8 cellular contexts compared by ENCODE assay signal in genomic region chr3:133479895-133480669, GRCh38.
DNase-seq lines count a peak whose midpoint lies in the region; ATAC-seq and TF ChIP-seq lines count a peak whose summit lies in the region.

No MANE protein-coding gene starts in this region.

- no peaks in the 10 kb centered on the region for H3K27me3 Mint-ChIP-seq in activated naive CD4-positive, alpha-beta T cell treated with anti-CD3 and anti-CD28 coated beads for 36 hours (ENCODE audit: low read depth)
- H3K27me3 Mint-ChIP-seq in activated CD4-positive, alpha-beta T cell treated with anti-CD3 and anti-CD28 coated beads, Interleukin-2, amount 10 ng/mL, durations not matched to agents 24 days and 14 days, result no peaks in the 10 kb centered on the region

- H3K9ac ChIP-seq in Karpas-422 (ENCODE audit: low read length) (peak overlapping the region; percentile 78), mesendoderm (ENCODE audit: low read length) (no peak overlapping the region)

- H2BK15ac ChIP-seq in mesendoderm (replicated peaks; ENCODE audit: low read depth), result no peak overlapping the region

- no peaks in the 10 kb centered on the region for H3K79me1 ChIP-seq in mesendoderm (ENCODE audit: low read length)

- H3K4me1 ChIP-seq in Karpas-422 (ENCODE audit: low read length), result peaks cover 76% of the 10 kb centered on the region
- no peaks in the 10 kb centered on the region for H3K4me1 ChIP-seq in mesendoderm (ENCODE audit: control insufficient read depth, low read depth, low read length)

- no peak overlapping the region for H3K18ac ChIP-seq in mesendoderm (ENCODE audit: low read length)

- intact Hi-C loops in activated naive CD4-positive, alpha-beta T cell treated with anti-CD3 and anti-CD28 coated beads for 36 hours (cut with micrococcal nuclease), result no loop called here
- intact Hi-C loops in activated CD4-positive, alpha-beta T cell treated with anti-CD3 and anti-CD28 coated beads, Interleukin-2, amount 10 ng/mL, durations not matched to agents 24 days and 14 days (cut with micrococcal nuclease), result loop anchor here (10.0 kb wide), 1 partner anchor 325 kb away; the partner anchor contains the start of gene SRPRB

- TF ChIP-seq POLR2A in GM18505 (IDR thresholded peaks at IDR 0.05; ENCODE audit: borderline replicate concordance, extremely low read depth, insufficient read depth, insufficient read length), result peak; percentile 81

- CTCF ChIA-PET in activated naive CD4-positive, alpha-beta T cell treated with anti-CD3 and anti-CD28 coated beads for 36 hours (lab: Charles Lee), result interaction anchor here (0.6 to 2.7 kb wide), 6 partner anchors 8 to 921 kb away, joined by 3 to 18 read pairs (median 4); no protein-coding TSS in a partner anchor

- H3K23ac ChIP-seq in mesendoderm (ENCODE audit: low read length), result no peak overlapping the region

- H3K4me3 ChIP-seq in H7 (ENCODE audit: insufficient read depth, low read depth, low read length), result no peak overlapping the region
- H3K4me3 ChIP-seq in Karpas-422 (ENCODE audit: low read length), result peak overlapping the region; percentile 33
- no peak overlapping the region for H3K4me3 ChIP-seq in mesendoderm (ENCODE audit: low read length)

- H3K9me2 ChIP-seq in Karpas-422 (replicated peaks; ENCODE audit: insufficient read depth, low read length), result no peaks in the 10 kb centered on the region

- no peaks in the 10 kb centered on the region for H4K20me1 ChIP-seq in Karpas-422 (ENCODE audit: insufficient read depth, low read depth, low read length)

- H3K36me3 ChIP-seq in H7 (replicated peaks; ENCODE audit: control insufficient read depth, insufficient read depth, low read length) (no peaks in the 10 kb centered on the region), Karpas-422 (ENCODE audit: insufficient read depth, low read length) (no peaks in the 10 kb centered on the region), mesendoderm (ENCODE audit: control insufficient read depth, insufficient read depth, low read length) (no peaks in the 10 kb centered on the region)

- H2BK120ac ChIP-seq in mesendoderm (ENCODE audit: low read depth, low read length), result no peak overlapping the region

- H4K5ac ChIP-seq in mesendoderm (ENCODE audit: low read length), result no peak overlapping the region

- H3K4me1 Mint-ChIP-seq in activated naive CD4-positive, alpha-beta T cell treated with anti-CD3 and anti-CD28 coated beads for 36 hours (ENCODE audit: low read depth), result peaks cover 41% of the 10 kb centered on the region
- H3K4me1 Mint-ChIP-seq in activated CD4-positive, alpha-beta T cell treated with anti-CD3 and anti-CD28 coated beads, Interleukin-2, amount 10 ng/mL, durations not matched to agents 24 days and 14 days, result peaks cover 32% of the 10 kb centered on the region

- DNase-seq in H7 (peak; percentile 54), Karpas-422 (peak; percentile 97), mesendoderm (peak; percentile 57), NCI-H2171 treated with DMSO at 0.1 percent for 48 hours (lab: John Stamatoyannopoulos, UW) (no peak), SK-N-DZ (ENCODE audit: low spot score) (no peak)
- DNase-seq in activated naive CD4-positive, alpha-beta T cell treated with anti-CD3 and anti-CD28 coated beads for 36 hours, result no peak
- DNase-seq in activated CD4-positive, alpha-beta T cell treated with anti-CD3 and anti-CD28 coated beads, Interleukin-2, amount 10 ng/mL, durations not matched to agents 24 days and 14 days, result no peak

- H3K4ac ChIP-seq in mesendoderm (ENCODE audit: low read depth, low read length), result no peak overlapping the region

- ATAC-seq in GM18505 (IDR thresholded peaks at IDR 0.05; ENCODE audit: unreplicated experiment), result peak; percentile 46

- H3K27ac ChIP-seq in Karpas-422 (ENCODE audit: low read length), result peak overlapping the region; percentile 98
- no peak overlapping the region for H3K27ac ChIP-seq in mesendoderm (ENCODE audit: low read depth, low read length)

- no peak overlapping the region for H3K27ac Mint-ChIP-seq in activated naive CD4-positive, alpha-beta T cell treated with anti-CD3 and anti-CD28 coated beads for 36 hours
- no peak overlapping the region for H3K27ac Mint-ChIP-seq in activated CD4-positive, alpha-beta T cell treated with anti-CD3 and anti-CD28 coated beads, Interleukin-2, amount 10 ng/mL, durations not matched to agents 24 days and 14 days

- no peaks in the 10 kb centered on the region for H3K9me3 Mint-ChIP-seq in activated naive CD4-positive, alpha-beta T cell treated with anti-CD3 and anti-CD28 coated beads for 36 hours
- H3K9me3 Mint-ChIP-seq in activated CD4-positive, alpha-beta T cell treated with anti-CD3 and anti-CD28 coated beads, Interleukin-2, amount 10 ng/mL, durations not matched to agents 24 days and 14 days, result peaks cover 5% of the 10 kb centered on the region

- no peaks in the 10 kb centered on the region for H3K36me3 Mint-ChIP-seq in activated naive CD4-positive, alpha-beta T cell treated with anti-CD3 and anti-CD28 coated beads for 36 hours (ENCODE audit: low read depth)
- H3K36me3 Mint-ChIP-seq in activated CD4-positive, alpha-beta T cell treated with anti-CD3 and anti-CD28 coated beads, Interleukin-2, amount 10 ng/mL, durations not matched to agents 24 days and 14 days (ENCODE audit: low read depth), result no peaks in the 10 kb centered on the region

- H3K4me2 ChIP-seq in Karpas-422 (ENCODE audit: low read depth, low read length, poor library complexity, severe bottlenecking), result peak overlapping the region; percentile 74
- H3K4me2 ChIP-seq in mesendoderm (ENCODE audit: low read length), result no peak overlapping the region

- no peak overlapping the region for H3K56ac ChIP-seq in mesendoderm (ENCODE audit: low read length)

- peaks cover 4% of the 10 kb centered on the region; the same call in 1 of the 2 replicates for H3K9me3 ChIP-seq in Karpas-422 (ENCODE audit: low read length)

- H2BK5ac ChIP-seq in mesendoderm (ENCODE audit: low read length), result no peak overlapping the region

- H2AK5ac ChIP-seq in mesendoderm (ENCODE audit: low read length), result no peak overlapping the region

- H3K4me3 Mint-ChIP-seq in activated naive CD4-positive, alpha-beta T cell treated with anti-CD3 and anti-CD28 coated beads for 36 hours, result no peak overlapping the region
- no peak overlapping the region for H3K4me3 Mint-ChIP-seq in activated CD4-positive, alpha-beta T cell treated with anti-CD3 and anti-CD28 coated beads, Interleukin-2, amount 10 ng/mL, durations not matched to agents 24 days and 14 days

- H3K27me3 ChIP-seq in H7 (ENCODE audit: control insufficient read depth, insufficient read depth, low read length) (no peaks in the 10 kb centered on the region; the same call in 1 of the 2 replicates), Karpas-422 (ENCODE audit: low read length) (no peaks in the 10 kb centered on the region), mesendoderm (ENCODE audit: insufficient read depth, low read length, poor library complexity) (no peaks in the 10 kb centered on the region)

- H4K8ac ChIP-seq in mesendoderm (ENCODE audit: low read depth, low read length), result no peak overlapping the region

- no CpG with 5 or more reads among the region's 7 CpGs for WGBS in mesendoderm (ENCODE audit: extremely low coverage, insufficient coverage, low lambda C conversion rate)

- no peak overlapping the region for H2AFZ ChIP-seq in Karpas-422 (ENCODE audit: low read length)

- H3K79me2 ChIP-seq in Karpas-422 (ENCODE audit: low read length) (no peaks in the 10 kb centered on the region), mesendoderm (ENCODE audit: control insufficient read depth, insufficient read depth, low read length) (no peaks in the 10 kb centered on the region)

Comparison
In these comparisons a context has a peak if more than half of its experiments do, and no peak if none do; other contexts are left out.
1. DNase-seq: peak in H7 (single experiment), Karpas-422 (single experiment) and mesendoderm (single experiment); none in NCI-H2171 treated with DMSO at 0.1 percent for 48 hours (single experiment), SK-N-DZ (single experiment), activated naive CD4-positive, alpha-beta T cell treated with anti-CD3 and anti-CD28 coated beads for 36 hours (single experiment) and activated CD4-positive, alpha-beta T cell treated with anti-CD3 and anti-CD28 coated beads, Interleukin-2, amount 10 ng/mL, durations not matched to agents 24 days and 14 days (single experiment).